In genomic region chr6:31815025-31815838, GRCh38 we compare ENCODE assay signal across 1 cellular context.
TF ChIP-seq lines count a peak whose summit lies in the region.

HSPA1A (plus strand) TSS chr6:31815543; CDS start chr6:31815757, 214 bp downstream.
HSPA1L (minus strand) TSS chr6:31815283; CDS start chr6:31811972, 3,311 bp downstream.

TF ChIP-seq in HepG2, 621 proteins besides CTCF, POLR2A, EP300 and RAD21 (continued from another document and continues in another):
- TF ChIP-seq KIAA2018 (CRISPR knock-in tag; IDR thresholded peaks at IDR 0.05; ENCODE audit: borderline replicate concordance) (no peak), BORCS8-MEF2B (CRISPR knock-in tag; IDR thresholded peaks at IDR 0.05) (no peak), MXD1 (CRISPR knock-in tag; IDR thresholded peaks at IDR 0.05) (peak; percentile 62; the same call in 1 of the 2 replicates), ZNF775 (CRISPR knock-in tag; IDR thresholded peaks at IDR 0.05; ENCODE audit: borderline replicate concordance) (no peak), HNF1B (CRISPR knock-in tag; IDR thresholded peaks at IDR 0.05) (no peak; the same call in none of the 2 replicates), JDP2 (CRISPR knock-in tag; IDR thresholded peaks at IDR 0.05; ENCODE audit: borderline replicate concordance) (no peak), ZNF280D (CRISPR knock-in tag; IDR thresholded peaks at IDR 0.05) (no peak), TEF (CRISPR knock-in tag; IDR thresholded peaks at IDR 0.05) (no peak; the same call in 1 of the 2 replicates), HDAC1 (CRISPR knock-in tag; IDR thresholded peaks at IDR 0.05) (peak; percentile 39; the same call in 1 of the 2 replicates), RCOR2 (CRISPR knock-in tag; IDR thresholded peaks at IDR 0.05) (no peak), BCLAF1 (IDR thresholded peaks at IDR 0.05) (no peak), ZBTB44 (CRISPR knock-in tag; IDR thresholded peaks at IDR 0.05) (0 out of 2 replicates have a peak, but pooled peaks have one; percentile 40), TRIM24 (CRISPR knock-in tag; IDR thresholded peaks at IDR 0.05) (no peak), POGZ (CRISPR knock-in tag; IDR thresholded peaks at IDR 0.05) (no peak; the same call in 1 of the 2 replicates), ZKSCAN1 (IDR thresholded peaks at IDR 0.05; ENCODE audit: low read length) (no peak), GLI4 (CRISPR knock-in tag; IDR thresholded peaks at IDR 0.05; ENCODE audit: borderline replicate concordance) (no peak; the same call in 1 of the 2 replicates), DR1 (CRISPR knock-in tag; IDR thresholded peaks at IDR 0.05) (peak; percentile 92), ZNF317 (CRISPR knock-in tag; IDR thresholded peaks at IDR 0.05) (peak; percentile 32; the same call in 1 of the 2 replicates), ZNF232 (CRISPR knock-in tag; IDR thresholded peaks at IDR 0.05; ENCODE audit: borderline replicate concordance) (peak; percentile 75; the same call in 1 of the 2 replicates), JUN (CRISPR knock-in tag; IDR thresholded peaks at IDR 0.05) (no peak), CAMTA2 (CRISPR knock-in tag; IDR thresholded peaks at IDR 0.05; ENCODE audit: borderline replicate concordance) (0 out of 2 replicates have a peak, but pooled peaks have one; percentile 44), ZNF816 (CRISPR knock-in tag; IDR thresholded peaks at IDR 0.05; ENCODE audit: borderline replicate concordance) (0 out of 2 replicates have a peak, but pooled peaks have one; percentile 65), MAFK (conservative IDR thresholded peaks at IDR 0.05 in 1 of 2, IDR thresholded peaks at IDR 0.05 in 1 of 2; ENCODE audit: low read length in 2 of 2) (no peak), KLF9 (CRISPR knock-in tag; IDR thresholded peaks at IDR 0.05; ENCODE audit: low read depth) (no peak), ZBTB38 (CRISPR knock-in tag; IDR thresholded peaks at IDR 0.05) (peak; percentile 89), EED (CRISPR knock-in tag; IDR thresholded peaks at IDR 0.05) (0 out of 2 replicates have a peak, but pooled peaks have one; percentile 39), ZNF24 (IDR thresholded peaks at IDR 0.05) (no peak), KLF16 (CRISPR knock-in tag; IDR thresholded peaks at IDR 0.05) (peak in 1 of 2 experiments; percentile 64; a peak in 1 of 4 replicates), ZNF260 (CRISPR knock-in tag; IDR thresholded peaks at IDR 0.05; ENCODE audit: borderline replicate concordance, low read depth) (no peak), ZNF574 (CRISPR knock-in tag; IDR thresholded peaks at IDR 0.05) (peak; percentile 62), ZNF431 (CRISPR knock-in tag; IDR thresholded peaks at IDR 0.05; ENCODE audit: borderline replicate concordance, low read depth) (no peak), MTA3 (CRISPR knock-in tag; IDR thresholded peaks at IDR 0.05) (no peak), KLF15 (CRISPR knock-in tag; IDR thresholded peaks at IDR 0.05; ENCODE audit: borderline replicate concordance) (no peak)
